In genomic region chr17:28700830-28701492, GRCh38 we compare ENCODE assay signal across 1 cellular context.
A peak's percentile ranks its signal among the peaks of the same experiment; 100 is the strongest.
TF ChIP-seq lines count a peak whose summit lies in the region.

No MANE protein-coding gene starts in this region.

TF ChIP-seq in PFSK-1, 5 proteins besides CTCF, POLR2A, EP300 and RAD21:
- TF ChIP-seq SIN3A (IDR thresholded peaks at IDR 0.05; ENCODE audit: borderline replicate concordance, insufficient read depth, low read length) (no peak), REST (IDR thresholded peaks at IDR 0.05; ENCODE audit: insufficient read depth in 1 of 2, low read depth in 2 of 2, low read length in 2 of 2) (no peak), FOXP2 (optimal IDR thresholded peaks at IDR 0.05; ENCODE audit: borderline replicate concordance, extremely low read depth, extremely low read length, insufficient read depth) (no peak), POLR2AphosphoS5 (IDR thresholded peaks at IDR 0.05; ENCODE audit: low read depth, low read length) (0 out of 2 replicates have a peak, but pooled peaks have one; percentile 22), TAF1 (IDR thresholded peaks at IDR 0.05; ENCODE audit: borderline replicate concordance, insufficient read depth, low read length) (no peak)
TF ChIP-seq in PFSK-1: peak in this region for 1.
